ENCODE assay signal across 1 cellular context in the genomic region with DNA sequence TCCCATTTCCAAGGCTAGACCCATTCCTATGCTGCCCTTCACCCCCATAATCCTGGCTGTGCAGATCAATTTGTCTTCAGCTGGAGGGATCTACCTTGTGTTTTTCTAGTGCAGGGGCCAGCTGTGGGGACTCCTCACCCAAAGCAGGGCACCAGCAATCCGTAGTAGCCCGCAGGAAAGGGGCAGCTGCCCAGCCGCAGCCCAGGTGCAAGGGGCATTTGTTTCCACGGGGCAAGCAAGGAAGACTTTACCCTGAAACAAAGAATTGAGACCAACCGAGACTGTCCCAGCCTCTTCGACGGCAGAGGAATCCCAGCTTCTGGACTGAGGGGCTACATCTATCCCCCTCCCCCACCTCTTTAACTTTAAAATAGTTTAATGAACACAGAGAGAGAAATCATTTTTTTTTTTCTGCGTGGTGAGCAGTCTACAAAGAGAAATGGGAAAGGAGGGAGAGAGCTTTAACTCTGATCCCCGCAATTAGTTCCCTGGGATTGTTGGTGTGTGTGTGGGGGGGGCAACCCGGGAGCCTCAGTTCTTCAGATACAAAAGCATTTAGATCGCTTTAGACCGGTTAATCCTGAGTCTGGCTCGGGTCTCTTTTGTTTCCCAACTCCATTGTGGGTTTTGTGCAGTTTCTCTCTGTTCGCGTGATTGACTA.
A peak's percentile ranks its signal among the peaks of the same experiment; 100 is the strongest.
TF ChIP-seq lines count a peak whose summit lies in the region.

No MANE protein-coding gene starts in this region.

TF ChIP-seq in GM23338, 12 proteins besides CTCF, POLR2A, EP300 and RAD21 (continued from another document):
- TF ChIP-seq, protein P1, sequence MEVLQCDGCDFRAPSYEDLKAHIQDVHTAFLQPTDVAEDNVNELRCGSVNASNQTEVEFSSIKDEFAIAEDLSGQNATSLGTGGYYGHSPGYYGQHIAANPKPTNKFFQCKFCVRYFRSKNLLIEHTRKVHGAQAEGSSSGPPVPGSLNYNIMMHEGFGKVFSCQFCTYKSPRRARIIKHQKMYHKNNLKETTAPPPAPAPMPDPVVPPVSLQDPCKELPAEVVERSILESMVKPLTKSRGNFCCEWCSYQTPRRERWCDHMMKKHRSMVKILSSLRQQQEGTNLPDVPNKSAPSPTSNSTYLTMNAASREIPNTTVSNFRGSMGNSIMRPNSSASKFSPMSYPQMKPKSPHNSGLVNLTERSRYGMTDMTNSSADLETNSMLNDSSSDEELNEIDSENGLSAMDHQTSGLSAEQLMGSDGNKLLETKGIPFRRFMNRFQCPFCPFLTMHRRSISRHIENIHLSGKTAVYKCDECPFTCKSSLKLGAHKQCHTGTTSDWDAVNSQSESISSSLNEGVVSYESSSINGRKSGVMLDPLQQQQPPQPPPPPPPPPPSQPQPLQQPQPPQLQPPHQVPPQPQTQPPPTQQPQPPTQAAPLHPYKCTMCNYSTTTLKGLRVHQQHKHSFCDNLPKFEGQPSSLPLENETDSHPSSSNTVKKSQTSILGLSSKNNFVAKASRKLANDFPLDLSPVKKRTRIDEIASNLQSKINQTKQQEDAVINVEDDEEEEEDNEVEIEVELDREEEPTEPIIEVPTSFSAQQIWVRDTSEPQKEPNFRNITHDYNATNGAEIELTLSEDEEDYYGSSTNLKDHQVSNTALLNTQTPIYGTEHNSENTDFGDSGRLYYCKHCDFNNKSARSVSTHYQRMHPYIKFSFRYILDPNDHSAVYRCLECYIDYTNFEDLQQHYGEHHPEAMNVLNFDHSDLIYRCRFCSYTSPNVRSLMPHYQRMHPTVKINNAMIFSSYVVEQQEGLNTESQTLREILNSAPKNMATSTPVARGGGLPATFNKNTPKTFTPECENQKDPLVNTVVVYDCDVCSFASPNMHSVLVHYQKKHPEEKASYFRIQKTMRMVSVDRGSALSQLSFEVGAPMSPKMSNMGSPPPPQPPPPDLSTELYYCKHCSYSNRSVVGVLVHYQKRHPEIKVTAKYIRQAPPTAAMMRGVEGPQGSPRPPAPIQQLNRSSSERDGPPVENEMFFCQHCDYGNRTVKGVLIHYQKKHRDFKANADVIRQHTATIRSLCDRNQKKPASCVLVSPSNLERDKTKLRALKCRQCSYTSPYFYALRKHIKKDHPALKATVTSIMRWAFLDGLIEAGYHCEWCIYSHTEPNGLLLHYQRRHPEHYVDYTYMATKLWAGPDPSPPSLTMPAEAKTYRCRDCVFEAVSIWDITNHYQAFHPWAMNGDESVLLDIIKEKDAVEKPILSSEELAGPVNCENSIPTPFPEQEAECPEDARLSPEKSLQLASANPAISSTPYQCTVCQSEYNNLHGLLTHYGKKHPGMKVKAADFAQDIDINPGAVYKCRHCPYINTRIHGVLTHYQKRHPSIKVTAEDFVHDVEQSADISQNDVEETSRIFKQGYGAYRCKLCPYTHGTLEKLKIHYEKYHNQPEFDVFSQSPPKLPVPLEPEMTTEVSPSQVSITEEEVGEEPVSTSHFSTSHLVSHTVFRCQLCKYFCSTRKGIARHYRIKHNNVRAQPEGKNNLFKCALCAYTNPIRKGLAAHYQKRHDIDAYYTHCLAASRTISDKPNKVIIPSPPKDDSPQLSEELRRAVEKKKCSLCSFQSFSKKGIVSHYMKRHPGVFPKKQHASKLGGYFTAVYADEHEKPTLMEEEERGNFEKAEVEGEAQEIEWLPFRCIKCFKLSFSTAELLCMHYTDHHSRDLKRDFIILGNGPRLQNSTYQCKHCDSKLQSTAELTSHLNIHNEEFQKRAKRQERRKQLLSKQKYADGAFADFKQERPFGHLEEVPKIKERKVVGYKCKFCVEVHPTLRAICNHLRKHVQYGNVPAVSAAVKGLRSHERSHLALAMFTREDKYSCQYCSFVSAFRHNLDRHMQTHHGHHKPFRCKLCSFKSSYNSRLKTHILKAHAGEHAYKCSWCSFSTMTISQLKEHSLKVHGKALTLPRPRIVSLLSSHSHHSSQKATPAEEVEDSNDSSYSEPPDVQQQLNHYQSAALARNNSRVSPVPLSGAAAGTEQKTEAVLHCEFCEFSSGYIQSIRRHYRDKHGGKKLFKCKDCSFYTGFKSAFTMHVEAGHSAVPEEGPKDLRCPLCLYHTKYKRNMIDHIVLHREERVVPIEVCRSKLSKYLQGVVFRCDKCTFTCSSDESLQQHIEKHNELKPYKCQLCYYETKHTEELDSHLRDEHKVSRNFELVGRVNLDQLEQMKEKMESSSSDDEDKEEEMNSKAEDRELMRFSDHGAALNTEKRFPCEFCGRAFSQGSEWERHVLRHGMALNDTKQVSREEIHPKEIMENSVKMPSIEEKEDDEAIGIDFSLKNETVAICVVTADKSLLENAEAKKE (CRISPR knock-in tag; IDR thresholded peaks at IDR 0.05): no peak
- TF ChIP-seq JUNB (IDR thresholded peaks at IDR 0.05; ENCODE audit: unreplicated experiment) (no peak), EZH2 (IDR thresholded peaks at IDR 0.05; ENCODE audit: low read depth, unreplicated experiment) (peak; percentile 24), NANOG (IDR thresholded peaks at IDR 0.05; ENCODE audit: borderline replicate concordance) (no peak)
